Comparison of ENCODE assay signal across 8 cellular contexts in genomic region chr2:80073134-80073561, GRCh38.
DNase-seq lines count a peak whose midpoint lies in the region; ATAC-seq and TF ChIP-seq lines count a peak whose summit lies in the region.

No MANE protein-coding gene starts in this region.

- ATAC-seq in Right ventricle myocardium inferior: peak; percentile 48
- ATAC-seq in HG02610 (IDR thresholded peaks at IDR 0.05; ENCODE audit: unreplicated experiment): peak; percentile 79

- no peaks in the 10 kb centered on the region for H3K4me1 ChIP-seq in prostate gland (replicated peaks)

- H3K4me1 Mint-ChIP-seq in activated T-helper 1 cell treated with anti-CD3 and anti-CD28 coated beads, Interleukin-12 subunit alpha, Interleukin-12 subunit beta, Interleukin-2, Interleukin-4 antibody, amounts not matched to agents 30 ng/mL and 10 ng/mL and 1 ng/mL, durations not matched to agents 14 hours and 24 hours and 36 hours (ENCODE audit: low read depth): no peaks in the 10 kb centered on the region

- H3K36me3 Mint-ChIP-seq in activated T-helper 1 cell treated with anti-CD3 and anti-CD28 coated beads, Interleukin-12 subunit alpha, Interleukin-12 subunit beta, Interleukin-2, Interleukin-4 antibody, amounts not matched to agents 30 ng/mL and 10 ng/mL and 1 ng/mL, durations not matched to agents 14 hours and 24 hours and 36 hours (ENCODE audit: low read depth): no peaks in the 10 kb centered on the region

- peaks cover 2% of the 10 kb centered on the region for H3K27me3 Mint-ChIP-seq in activated T-helper 1 cell treated with anti-CD3 and anti-CD28 coated beads, Interleukin-12 subunit alpha, Interleukin-12 subunit beta, Interleukin-2, Interleukin-4 antibody, amounts not matched to agents 30 ng/mL and 10 ng/mL and 1 ng/mL, durations not matched to agents 14 hours and 24 hours and 36 hours (ENCODE audit: insufficient read depth)

- H3K27me3 ChIP-seq in prostate gland (replicated peaks; ENCODE audit: insufficient read depth): no peaks in the 10 kb centered on the region

- no peak overlapping the region for H3K4me3 Mint-ChIP-seq in activated T-helper 1 cell treated with anti-CD3 and anti-CD28 coated beads, Interleukin-12 subunit alpha, Interleukin-12 subunit beta, Interleukin-2, Interleukin-4 antibody, amounts not matched to agents 30 ng/mL and 10 ng/mL and 1 ng/mL, durations not matched to agents 14 hours and 24 hours and 36 hours

- H3K4me3 ChIP-seq in prostate gland: no peak overlapping the region

- intact Hi-C loops in Right ventricle myocardium inferior (cut with DNase I): loop anchor here (5.0 to 10.0 kb wide), 3 partner anchors 164 to 424 kb away; no protein-coding TSS in a partner anchor
- intact Hi-C loops in cardiac septum (cut with DNase I): loop anchor here (2.0 kb wide), 2 partner anchors 166 to 426 kb away; no protein-coding TSS in a partner anchor
- intact Hi-C loops in prostate gland (cut with DNase I): no loop called here
- intact Hi-C loops in activated T-helper 1 cell treated with anti-CD3 and anti-CD28 coated beads, Interleukin-12 subunit alpha, Interleukin-12 subunit beta, Interleukin-2, Interleukin-4 antibody, amounts not matched to agents 30 ng/mL and 10 ng/mL and 1 ng/mL, durations not matched to agents 14 hours and 24 hours and 36 hours (cut with micrococcal nuclease): no loop called here

- peak; percentile 86 for TF ChIP-seq CTCF in VCaP (conservative IDR thresholded peaks at IDR 0.05)
- peak in 3 of 4 experiments; percentile 35 to 57 (median 52) for TF ChIP-seq CTCF in prostate gland (IDR thresholded peaks at IDR 0.05)

- H3K27ac ChIP-seq in VCaP: no peak overlapping the region
- no peak overlapping the region for H3K27ac ChIP-seq in prostate gland

- no peaks in the 10 kb centered on the region for H3K9me3 ChIP-seq in prostate gland

- no peak for TF ChIP-seq POLR2A in prostate gland (IDR thresholded peaks at IDR 0.05)

- H3K36me3 ChIP-seq in prostate gland: no peaks in the 10 kb centered on the region

- H3K27ac Mint-ChIP-seq in activated T-helper 1 cell treated with anti-CD3 and anti-CD28 coated beads, Interleukin-12 subunit alpha, Interleukin-12 subunit beta, Interleukin-2, Interleukin-4 antibody, amounts not matched to agents 30 ng/mL and 10 ng/mL and 1 ng/mL, durations not matched to agents 14 hours and 24 hours and 36 hours: no peak overlapping the region

- H3K9me3 Mint-ChIP-seq in activated T-helper 1 cell treated with anti-CD3 and anti-CD28 coated beads, Interleukin-12 subunit alpha, Interleukin-12 subunit beta, Interleukin-2, Interleukin-4 antibody, amounts not matched to agents 30 ng/mL and 10 ng/mL and 1 ng/mL, durations not matched to agents 14 hours and 24 hours and 36 hours: no peaks in the 10 kb centered on the region

- 15% methylated on average over 2 of the region's 2 CpGs for WGBS in prostate gland

- DNase-seq in Right ventricle myocardium inferior (ENCODE audit: missing footprints) (no peak), cardiac septum (ENCODE audit: low spot score) (no peak), NCI-H1930 (lab: John Stamatoyannopoulos, UW) (peak; percentile 41 to 66), germinal center (ENCODE audit: low spot score) (peak; percentile 5), prostate gland (ENCODE audit: low spot score) (peak; percentile 5)
- no peak for DNase-seq in activated T-helper 1 cell treated with anti-CD3 and anti-CD28 coated beads, Interleukin-12 subunit alpha, Interleukin-12 subunit beta, Interleukin-2, Interleukin-4 antibody, amounts not matched to agents 30 ng/mL and 10 ng/mL and 1 ng/mL, durations not matched to agents 14 hours and 24 hours and 36 hours (ENCODE audit: low spot score)

Comparison
In these comparisons a context has a peak if more than half of its experiments do, and no peak if none do; other contexts are left out.
1. DNase-seq: peak in NCI-H1930 (2 of 2), germinal center (single experiment) and prostate gland (single experiment); none in Right ventricle myocardium inferior (single experiment), cardiac septum (single experiment) and activated T-helper 1 cell treated with anti-CD3 and anti-CD28 coated beads, Interleukin-12 subunit alpha, Interleukin-12 subunit beta, Interleukin-2, Interleukin-4 antibody, amounts not matched to agents 30 ng/mL and 10 ng/mL and 1 ng/mL, durations not matched to agents 14 hours and 24 hours and 36 hours (single experiment).
2. intact Hi-C loops: an anchor here in Right ventricle myocardium inferior (5.0 to 10.0 kb wide) and cardiac septum (2.0 kb wide); none called in prostate gland and activated T-helper 1 cell treated with anti-CD3 and anti-CD28 coated beads, Interleukin-12 subunit alpha, Interleukin-12 subunit beta, Interleukin-2, Interleukin-4 antibody, amounts not matched to agents 30 ng/mL and 10 ng/mL and 1 ng/mL, durations not matched to agents 14 hours and 24 hours and 36 hours.